Comparison of ENCODE assay signal across 20 cellular contexts in the genomic region with DNA sequence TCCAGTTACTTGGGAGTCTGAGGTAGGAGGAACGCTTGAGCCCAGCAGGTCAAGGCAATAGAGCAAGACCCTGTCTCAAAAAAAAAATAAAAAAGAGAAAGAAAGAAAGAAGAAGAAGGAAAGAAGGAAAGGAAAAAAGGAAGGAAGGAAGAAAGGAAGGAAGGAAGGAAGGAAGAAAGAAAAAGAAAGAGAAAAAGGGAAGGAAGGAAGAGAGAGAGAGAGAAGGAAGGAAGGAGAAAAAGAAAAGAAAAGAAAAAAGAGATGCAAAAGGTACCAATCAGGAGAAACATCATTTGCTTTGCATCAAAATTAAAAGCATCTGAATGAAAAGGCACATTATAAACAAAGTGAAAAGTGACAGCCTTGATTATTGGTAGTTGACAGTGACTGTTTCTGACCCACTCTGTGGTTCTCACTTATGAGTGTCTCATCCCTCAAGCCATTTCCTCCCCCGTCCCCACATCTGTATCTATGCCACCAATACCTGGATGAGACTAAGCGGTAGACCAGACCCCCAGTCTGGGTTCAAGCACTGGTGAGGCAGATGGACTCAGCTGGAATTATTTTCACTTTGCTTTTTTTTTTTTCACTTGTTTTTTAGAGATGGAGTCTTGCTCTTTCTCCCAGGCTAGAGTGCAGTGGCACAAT. TPM values are rescaled to one million over a fixed set of nuclear protein-coding genes. Genes with fewer than 3 reads are reported as not detected.
DNase-seq lines count a peak whose midpoint lies in the region; ATAC-seq and TF ChIP-seq lines count a peak whose summit lies in the region.
"Had no signal": no experiment of that assay in that cellular context is flagged by ENCODE, and none has a peak within 500 bp of the region (broad histone marks: within the 10 kb centered on the region; RNA-seq: fewer than 3 reads in every experiment).

No MANE protein-coding gene starts in this region.

- H3K27ac ChIP-seq in HEK293 (ENCODE audit: extremely low read depth, low read depth, low read length) (no peak overlapping the region), right cardiac atrium (ENCODE audit: low read length) (no peak overlapping the region)
- H3K27ac ChIP-seq: KMS-11, Peyer's patch had no signal

- CTCF ChIA-PET in HEK293 (lab: Yijun Ruan, JAX) = interaction anchor here (0.7 to 0.9 kb wide), 2 partner anchors 234 to 250 kb away, joined by 3 to 7 read pairs; no protein-coding TSS in a partner anchor

- no peaks in the 10 kb centered on the region for H3K9me3 Mint-ChIP-seq in activated CD4-positive, alpha-beta T cell treated with anti-CD3 and anti-CD28 coated beads, Interleukin-2, amount 10 ng/mL, durations not matched to agents 24 days and 14 days
- H3K9me3 Mint-ChIP-seq in activated T-helper 17 cell treated with anti-CD3 and anti-CD28 coated beads, Interleukin-2, amount 50 U/mL, for 72 hours = no peaks in the 10 kb centered on the region
- no peaks in the 10 kb centered on the region for H3K9me3 Mint-ChIP-seq in natural killer cell treated with Interleukin-12 subunit alpha and Interleukin-12 subunit beta and Interleukin-15 and Interleukin-18, amount 100 ng/mL, for 72 hours

- peak; percentile 85 for ATAC-seq in activated T-helper 17 cell treated with anti-CD3 and anti-CD28 coated beads, Interleukin-2, amount 50 U/mL, for 72 hours (replicated peaks)
- ATAC-seq in natural killer cell treated with Interleukin-12 subunit alpha and Interleukin-12 subunit beta and Interleukin-15 and Interleukin-18, amount 100 ng/mL, for 72 hours = peak; percentile 79 to 86
- no peak for ATAC-seq in right cardiac atrium

- H3K4me1 ChIP-seq in HEK293 (ENCODE audit: control insufficient read depth, insufficient read depth, low read length) (no peaks in the 10 kb centered on the region), right cardiac atrium (ENCODE audit: control insufficient read depth, insufficient read depth, low read length) (no peaks in the 10 kb centered on the region)

- H3K27me3 ChIP-seq in right cardiac atrium (ENCODE audit: control insufficient read depth, insufficient read depth) = no peaks in the 10 kb centered on the region
- H3K27me3 ChIP-seq: Peyer's patch had no signal

- no peak for TF ChIP-seq CTCF in HEK293 (tag by site-specific recombination; IDR thresholded peaks at IDR 0.05)

- peaks cover 19% of the 10 kb centered on the region for H3K36me3 Mint-ChIP-seq in activated CD4-positive, alpha-beta T cell treated with anti-CD3 and anti-CD28 coated beads, Interleukin-2, amount 10 ng/mL, durations not matched to agents 24 days and 14 days (ENCODE audit: low read depth)
- H3K36me3 Mint-ChIP-seq in activated T-helper 17 cell treated with anti-CD3 and anti-CD28 coated beads, Interleukin-2, amount 50 U/mL, for 72 hours (ENCODE audit: low read depth) = no peaks in the 10 kb centered on the region
- no peaks in the 10 kb centered on the region for H3K36me3 Mint-ChIP-seq in natural killer cell treated with Interleukin-12 subunit alpha and Interleukin-12 subunit beta and Interleukin-15 and Interleukin-18, amount 100 ng/mL, for 72 hours

- no peaks in the 10 kb centered on the region for H3K9me3 ChIP-seq in HEK293 (ENCODE audit: control insufficient read depth, insufficient read depth, low read depth, low read length)
- H3K9me3 ChIP-seq in right cardiac atrium (ENCODE audit: control insufficient read depth, low read length) = no peaks in the 10 kb centered on the region
- H3K9me3 ChIP-seq: Peyer's patch had no signal

- H3K4me3 ChIP-seq in HEK293 (ENCODE audit: low read depth, low read length) (no peak overlapping the region), right cardiac atrium (ENCODE audit: low read length) (no peak overlapping the region)
- H3K4me3 ChIP-seq: Peyer's patch had no signal

- H3K36me3 ChIP-seq in HEK293 (ENCODE audit: control insufficient read depth in 2 of 2, insufficient read depth in 1 of 2, low read length in 2 of 2) = no peaks in the 10 kb centered on the region; a peak in 1 of 3 replicates
- H3K36me3 ChIP-seq: Peyer's patch had no signal

- no peak overlapping the region for H3K4me3 Mint-ChIP-seq in activated CD4-positive, alpha-beta T cell treated with anti-CD3 and anti-CD28 coated beads, Interleukin-2, amount 10 ng/mL, durations not matched to agents 24 days and 14 days
- no peak overlapping the region for H3K4me3 Mint-ChIP-seq in activated T-helper 17 cell treated with anti-CD3 and anti-CD28 coated beads, Interleukin-2, amount 50 U/mL, for 72 hours
- H3K4me3 Mint-ChIP-seq in natural killer cell treated with Interleukin-12 subunit alpha and Interleukin-12 subunit beta and Interleukin-15 and Interleukin-18, amount 100 ng/mL, for 72 hours = peak overlapping the region; percentile 14
- H3K4me3 Mint-ChIP-seq: CD14-positive monocyte had no signal

- H3K4me1 Mint-ChIP-seq in activated CD4-positive, alpha-beta T cell treated with anti-CD3 and anti-CD28 coated beads, Interleukin-2, amount 10 ng/mL, durations not matched to agents 24 days and 14 days = peaks cover 18% of the 10 kb centered on the region
- peaks cover 4% of the 10 kb centered on the region for H3K4me1 Mint-ChIP-seq in activated T-helper 17 cell treated with anti-CD3 and anti-CD28 coated beads, Interleukin-2, amount 50 U/mL, for 72 hours
- peaks cover 33 to 34% of the 10 kb centered on the region in 2 donors for H3K4me1 Mint-ChIP-seq in natural killer cell treated with Interleukin-12 subunit alpha and Interleukin-12 subunit beta and Interleukin-15 and Interleukin-18, amount 100 ng/mL, for 72 hours (ENCODE audit: low read depth in 2 of 2)

- no peak for DNase-seq in activated CD4-positive, alpha-beta T cell treated with anti-CD3 and anti-CD28 coated beads, Interleukin-2, amount 10 ng/mL, durations not matched to agents 24 days and 14 days
- DNase-seq in activated CD4-positive, alpha-beta T cell treated with anti-CD3 and anti-CD28 coated beads, Interleukin-2, amount 50 U/mL, for 48 hours = no peak
- DNase-seq in natural killer cell treated with Interleukin-12 subunit alpha and Interleukin-12 subunit beta and Interleukin-15 and Interleukin-18, amount 100 ng/mL, for 72 hours (ENCODE audit: low spot score) = no peak
- DNase-seq in right cardiac atrium (no peak), cardiac septum (ENCODE audit: low spot score) (no peak), NCI-H2196 treated with DMSO at 0.1 percent for 48 hours (lab: John Stamatoyannopoulos, UW; ENCODE audit: unreplicated experiment) (no peak)
- DNase-seq: GDM1, GOT3, HCEC 1CT, IMR-90, NCI-H1092 treated with DMSO at 0.1 percent for 48 hours, NCI-H1436 treated with DMSO at 0.1 percent for 48 hours, NCI-H1930, NCI-H2227 treated with DMSO at 0.1 percent for 48 hours, NCI-H510A, Peyer's patch had no signal

- no peaks in the 10 kb centered on the region for H3K27me3 Mint-ChIP-seq in activated CD4-positive, alpha-beta T cell treated with anti-CD3 and anti-CD28 coated beads, Interleukin-2, amount 10 ng/mL, durations not matched to agents 24 days and 14 days
- H3K27me3 Mint-ChIP-seq in activated T-helper 17 cell treated with anti-CD3 and anti-CD28 coated beads, Interleukin-2, amount 50 U/mL, for 72 hours = no peaks in the 10 kb centered on the region
- H3K27me3 Mint-ChIP-seq in natural killer cell treated with Interleukin-12 subunit alpha and Interleukin-12 subunit beta and Interleukin-15 and Interleukin-18, amount 100 ng/mL, for 72 hours = no peaks in the 10 kb centered on the region

- WGBS in right cardiac atrium = 88% methylated on average over 3 of the region's 3 CpGs

- POLR2A ChIA-PET in HEK293 (lab: Yijun Ruan, JAX) = no interaction called here

- intact Hi-C loops in activated CD4-positive, alpha-beta T cell treated with anti-CD3 and anti-CD28 coated beads, Interleukin-2, amount 10 ng/mL, durations not matched to agents 24 days and 14 days (cut with micrococcal nuclease) = no loop called here
- intact Hi-C loops in right cardiac atrium (cut with DNase I) (loop anchor here in 2 of 4 donors (5.0 to 10.0 kb wide), 2 partner anchors 231 to 779 kb away; no protein-coding TSS in a partner anchor), cardiac septum (cut with DNase I) (no loop called here)

- H3K27ac Mint-ChIP-seq in activated CD4-positive, alpha-beta T cell treated with anti-CD3 and anti-CD28 coated beads, Interleukin-2, amount 10 ng/mL, durations not matched to agents 24 days and 14 days = peak overlapping the region; percentile 29
- H3K27ac Mint-ChIP-seq in activated T-helper 17 cell treated with anti-CD3 and anti-CD28 coated beads, Interleukin-2, amount 50 U/mL, for 72 hours = no peak overlapping the region
- peak overlapping the region in 1 of 2 donors; percentile 38 for H3K27ac Mint-ChIP-seq in natural killer cell treated with Interleukin-12 subunit alpha and Interleukin-12 subunit beta and Interleukin-15 and Interleukin-18, amount 100 ng/mL, for 72 hours

TF ChIP-seq in HEK293, 187 proteins besides CTCF, POLR2A, EP300 and RAD21:
- TF ChIP-seq SALL2 (tag by site-specific recombination; IDR thresholded peaks at IDR 0.05; ENCODE audit: borderline replicate concordance) (no peak), ZNF660 (tag by site-specific recombination; IDR thresholded peaks at IDR 0.05) (no peak), ZNF366 (tag by site-specific recombination; conservative IDR thresholded peaks at IDR 0.05) (peak; percentile 94), PRDM1 (tag by site-specific recombination; IDR thresholded peaks at IDR 0.05) (peak; percentile 43; the same call in 1 of the 2 replicates), ZNF23 (tag by site-specific recombination; IDR thresholded peaks at IDR 0.05; ENCODE audit: borderline replicate concordance) (no peak)
TF ChIP-seq in HEK293: peak in this region for 2.

RNA-seq across cellular contexts. Expression of a gene that starts 33.0 kb away (rescaled TPM):
- 133 and 135 TPM in 2 replicates for total RNA-seq in activated CD4-positive, alpha-beta T cell treated with anti-CD3 and anti-CD28 coated beads, Interleukin-2, amount 10 ng/mL, durations not matched to agents 24 days and 14 days
- total RNA-seq in activated T-helper 17 cell treated with anti-CD3 and anti-CD28 coated beads, Interleukin-2, amount 50 U/mL, for 72 hours = 10 to 100 TPM; 55.4 to 62.3 TPM
- 100 to 1,000 TPM; 287 to 560 TPM for total RNA-seq in natural killer cell treated with Interleukin-12 subunit alpha and Interleukin-12 subunit beta and Interleukin-15 and Interleukin-18, amount 100 ng/mL, for 72 hours
- total RNA-seq in right cardiac atrium (100 to 1,000 TPM in 1 of 4 donors, 10 to 100 TPM in 3; 53.0 to 140 (median 84.0) TPM), cardiac septum (81.2 TPM)
- polyA plus RNA-seq in right cardiac atrium = 53.1 TPM

RNA-seq across cellular contexts. Expression of a gene that starts 50.0 kb away (rescaled TPM):
- 2.0 and 2.3 TPM in 2 replicates for total RNA-seq in activated CD4-positive, alpha-beta T cell treated with anti-CD3 and anti-CD28 coated beads, Interleukin-2, amount 10 ng/mL, durations not matched to agents 24 days and 14 days
- under 1 TPM; 0.26 to 0.43 TPM for total RNA-seq in activated T-helper 17 cell treated with anti-CD3 and anti-CD28 coated beads, Interleukin-2, amount 50 U/mL, for 72 hours
- total RNA-seq in natural killer cell treated with Interleukin-12 subunit alpha and Interleukin-12 subunit beta and Interleukin-15 and Interleukin-18, amount 100 ng/mL, for 72 hours = under 1 TPM; 0.61 to 0.64 TPM
- 1 to 10 TPM; 8.4 to 9.4 (median 8.8) TPM for total RNA-seq in right cardiac atrium
- polyA plus RNA-seq in right cardiac atrium = 4.0 TPM
- total RNA-seq in cardiac septum = 4.8 TPM
- polyA plus RNA-seq: CD14-positive monocyte had no signal

Comparison
In these comparisons a context has a peak if more than half of its experiments do, and no peak if none do; other contexts are left out.
1. ATAC-seq: peak in activated T-helper 17 cell treated with anti-CD3 and anti-CD28 coated beads, Interleukin-2, amount 50 U/mL, for 72 hours (single experiment) and natural killer cell treated with Interleukin-12 subunit alpha and Interleukin-12 subunit beta and Interleukin-15 and Interleukin-18, amount 100 ng/mL, for 72 hours (2 of 2); none in right cardiac atrium (0 of 2).